ENCODE assay signal across 26 cellular contexts in genomic region chr13:85377783-85378182, GRCh38.
DNase-seq lines count a peak whose midpoint lies in the region; ATAC-seq and TF ChIP-seq lines count a peak whose summit lies in the region.
"Had no signal": no experiment of that assay in that cellular context is flagged by ENCODE, and none has a peak within 500 bp of the region (broad histone marks: within the 10 kb centered on the region; RNA-seq: fewer than 3 reads in every experiment).

No MANE protein-coding gene starts in this region.

- intact Hi-C loops in left cardiac atrium (cut with DNase I): no loop called here

- DNase-seq in SK-N-SH (no peak), RWPE1 (ENCODE audit: low spot score) (peak; percentile 53), left cardiac atrium (no peak), NCI-H82 (lab: John Stamatoyannopoulos, UW) (no peak)
- DNase-seq: CD8-positive, alpha-beta memory T cell; DMS 273 treated with DMSO at 0.1 percent for 48 hours; DMS79; EL; GDM1; NCI-H1092 treated with DMSO at 0.1 percent for 48 hours; NCI-H1436; NCI-H187; NCI-H2081 treated with DMSO at 0.1 percent for 48 hours; NCI-H2171; NCI-H345; NCI-H524; NCI-H748 treated with DMSO at 0.1 percent for 48 hours; PC-9; SHP77 had no signal

- TF ChIP-seq CTCF in SK-N-SH (IDR thresholded peaks at IDR 0.05): no peak
- TF ChIP-seq CTCF in RWPE1 (conservative IDR thresholded peaks at IDR 0.05; ENCODE audit: low read depth): no peak

- POLR2A ChIA-PET in SK-N-SH (lab: Yijun Ruan, JAX): no interaction called here
- POLR2A ChIA-PET in RWPE1 (lab: Yijun Ruan, JAX; ENCODE audit: low non-redundant PET): no interaction called here

- H3F3A ChIP-seq in SK-N-SH (replicated peaks; ENCODE audit: insufficient read depth): no peaks in the 10 kb centered on the region

- CTCF ChIA-PET in SK-N-SH (lab: Yijun Ruan, JAX) (no interaction called here), RWPE1 (lab: Yijun Ruan, JAX) (no interaction called here)

- TF ChIP-seq EP300 in SK-N-SH (IDR thresholded peaks at IDR 0.05; ENCODE audit: borderline replicate concordance in 1 of 2, low read depth in 1 of 2, low read length in 1 of 2): no peak

- no peaks in the 10 kb centered on the region for H3K9me2 ChIP-seq in SK-N-SH

- no peaks in the 10 kb centered on the region for H4K20me1 ChIP-seq in SK-N-SH (ENCODE audit: insufficient read depth)

- no peaks in the 10 kb centered on the region for H3K79me2 ChIP-seq in SK-N-SH (ENCODE audit: insufficient read depth)

- H2AFZ ChIP-seq in SK-N-SH (ENCODE audit: low read depth): no peak overlapping the region
- H2AFZ ChIP-seq: PC-9 had no signal

- ATAC-seq in SK-N-SH treated with all-trans-retinoic acid at 6 μM for 48 hours (no peak), esophagus mucosa (peak; percentile 57), left cardiac atrium (no peak), HG02884 (IDR thresholded peaks at IDR 0.05; ENCODE audit: unreplicated experiment) (no peak), HG02938 (IDR thresholded peaks at IDR 0.05; ENCODE audit: unreplicated experiment) (no peak)

- H3K4me3 ChIP-seq in SK-N-SH (ENCODE audit: low read depth in 2 of 2, low read length in 1 of 2): no peak overlapping the region
- H3K4me3 ChIP-seq: PC-9 had no signal

- no peak overlapping the region for H3K4me2 ChIP-seq in SK-N-SH
- H3K4me2 ChIP-seq: KMS-11, PC-9 had no signal

- no peak overlapping the region for H3K9ac ChIP-seq in SK-N-SH
- H3K9ac ChIP-seq: KMS-11 had no signal

- H3K27ac ChIP-seq in SK-N-SH (ENCODE audit: low read depth in 2 of 2, low read length in 1 of 2) (no peak overlapping the region), RWPE1 (no peak overlapping the region)
- H3K27ac ChIP-seq: 22Rv1, C4-2B, KMS-11, PC-9 had no signal

- no peaks in the 10 kb centered on the region for H3K36me3 ChIP-seq in SK-N-SH (replicated peaks in 1 of 2; ENCODE audit: control insufficient read depth in 1 of 2, insufficient read depth in 2 of 2, low read length in 1 of 2)

- no peaks in the 10 kb centered on the region for H3K9me3 ChIP-seq in SK-N-SH

- H3K27me3 ChIP-seq in SK-N-SH (ENCODE audit: insufficient read depth): no peaks in the 10 kb centered on the region

- 65% methylated on average over 2 of the region's 2 CpGs for WGBS in SK-N-SH (ENCODE audit: low lambda C conversion rate)

- H3K4me1 ChIP-seq in SK-N-SH (ENCODE audit: control insufficient read depth in 1 of 2, insufficient read depth in 2 of 2, low read depth in 1 of 2, low read length in 1 of 2): no peaks in the 10 kb centered on the region; a peak in 1 of 4 replicates

- no peak for TF ChIP-seq RAD21 in SK-N-SH (IDR thresholded peaks at IDR 0.05; ENCODE audit: low read length)

TF ChIP-seq in SK-N-SH, 30 proteins besides CTCF, POLR2A, EP300 and RAD21:
- TF ChIP-seq REST (IDR thresholded peaks at IDR 0.05; ENCODE audit: low read depth, low read length): peak; percentile 71; the same call in 1 of the 2 replicates
- no peak for TF ChIP-seq GATA2 (CRISPR knock-in tag; IDR thresholded peaks at IDR 0.05)

TF ChIP-seq in SK-N-SH treated with all-trans-retinoic acid at 6 μM for 48 hours, 23 proteins besides CTCF, POLR2A, EP300 and RAD21:
- TF ChIP-seq ISL1 (CRISPR knock-in tag; IDR thresholded peaks at IDR 0.05) (no peak), TSHZ2 (CRISPR knock-in tag; IDR thresholded peaks at IDR 0.05) (no peak), ESRRG (CRISPR knock-in tag; IDR thresholded peaks at IDR 0.05) (no peak), ZNF8 (CRISPR knock-in tag; IDR thresholded peaks at IDR 0.05) (no peak), TCF4 (CRISPR knock-in tag; IDR thresholded peaks at IDR 0.05; ENCODE audit: borderline replicate concordance) (no peak), BACH2 (CRISPR knock-in tag; IDR thresholded peaks at IDR 0.05; ENCODE audit: borderline replicate concordance) (no peak), TOX (CRISPR knock-in tag; IDR thresholded peaks at IDR 0.05; ENCODE audit: borderline replicate concordance) (no peak), ZNF70 (CRISPR knock-in tag; IDR thresholded peaks at IDR 0.05) (no peak), OSR1 (CRISPR knock-in tag; IDR thresholded peaks at IDR 0.05) (no peak), ZFP30 (CRISPR knock-in tag; IDR thresholded peaks at IDR 0.05) (no peak), SNAI2 (CRISPR knock-in tag; IDR thresholded peaks at IDR 0.05) (no peak), ZNF565 (CRISPR knock-in tag; conservative IDR thresholded peaks at IDR 0.05; ENCODE audit: low read depth) (no peak), ARNTL (CRISPR knock-in tag; IDR thresholded peaks at IDR 0.05; ENCODE audit: borderline replicate concordance, low read depth) (no peak), RARB (CRISPR knock-in tag; IDR thresholded peaks at IDR 0.05) (no peak), CSRNP3 (CRISPR knock-in tag; IDR thresholded peaks at IDR 0.05) (no peak), ZC3H10 (CRISPR knock-in tag; IDR thresholded peaks at IDR 0.05) (no peak), GLIS3 (CRISPR knock-in tag; IDR thresholded peaks at IDR 0.05) (no peak), POU6F1 (CRISPR knock-in tag; IDR thresholded peaks at IDR 0.05; ENCODE audit: borderline replicate concordance, low read depth) (no peak)
